ENCODE assay signal across 15 cellular contexts in genomic region chr9:109956811-109957440, GRCh38.
A peak's percentile ranks its signal among the peaks of the same experiment; 100 is the strongest.
DNase-seq lines count a peak whose midpoint lies in the region; ATAC-seq and TF ChIP-seq lines count a peak whose summit lies in the region.
"Had no signal": no experiment of that assay in that cellular context is flagged by ENCODE, and none has a peak within 500 bp of the region (broad histone marks: within the 10 kb centered on the region; RNA-seq: fewer than 3 reads in every experiment).

No MANE protein-coding gene starts in this region.

- H3K9me3 ChIP-seq in WERI-Rb-1 (ENCODE audit: severe bottlenecking): no peaks in the 10 kb centered on the region
- H3K9me3 ChIP-seq: right atrium auricular region had no signal

- DNase-seq in EH (ENCODE audit: low read depth) (peak; percentile 56), NCI-H1694 (lab: John Stamatoyannopoulos, UW) (peak; percentile 26), coronary artery (ENCODE audit: low spot score) (no peak), retina (peak; percentile 15), foreskin melanocyte (no peak), WERI-Rb-1 (no peak)
- DNase-seq: activated naive CD4-positive, alpha-beta T cell treated with anti-CD3 and anti-CD28 coated beads, Interleukin-2, amount 10 ng/mL, durations not matched to agents 7 days and 5 days; cortex of kidney; foreskin keratinocyte; NCI-H1436; PC-9; T-helper 17 cell had no signal

- H3K4me3 ChIP-seq in coronary artery: peak overlapping the region; percentile 41
- H3K4me3 ChIP-seq in WERI-Rb-1 (ENCODE audit: low read depth, low read length): no peak overlapping the region
- H3K4me3 ChIP-seq: GM12878, PC-9, right atrium auricular region had no signal

- no peak for TF ChIP-seq CTCF in coronary artery (IDR thresholded peaks at IDR 0.05)
- TF ChIP-seq CTCF in WERI-Rb-1 (IDR thresholded peaks at IDR 0.05; ENCODE audit: low read depth, low read length): no peak

- no peak overlapping the region for H3K27ac ChIP-seq in coronary artery
- no peak overlapping the region for H3K27ac ChIP-seq in WERI-Rb-1
- H3K27ac ChIP-seq: foreskin keratinocyte, PC-9, right atrium auricular region had no signal

- no peak for ATAC-seq in GM19455 (IDR thresholded peaks at IDR 0.05; ENCODE audit: unreplicated experiment)
- ATAC-seq: foreskin keratinocyte, GM12878, T-helper 17 cell had no signal

- H3K27me3 ChIP-seq in WERI-Rb-1 (ENCODE audit: insufficient read depth, low read depth, severe bottlenecking): no peaks in the 10 kb centered on the region
- H3K27me3 ChIP-seq: foreskin keratinocyte, right atrium auricular region had no signal

- H3K36me3 ChIP-seq in WERI-Rb-1: no peaks in the 10 kb centered on the region
- H3K36me3 ChIP-seq: right atrium auricular region had no signal

Comparison
In these comparisons a context has a peak if more than half of its experiments do, and no peak if none do; other contexts are left out.
1. DNase-seq: peak in EH (single experiment), NCI-H1694 (single experiment) and retina (single experiment); none in coronary artery (single experiment), foreskin melanocyte (single experiment) and WERI-Rb-1 (single experiment).